ENCODE assay signal across 2 cellular contexts in genomic region chr17:63483655-63484575, GRCh38.
TF ChIP-seq lines count a peak whose summit lies in the region.

No MANE protein-coding gene starts in this region.

TF ChIP-seq in HEK293, 187 proteins besides CTCF, POLR2A, EP300 and RAD21:
- TF ChIP-seq GLIS2 (tag by site-specific recombination; IDR thresholded peaks at IDR 0.05) (0 out of 2 replicates have a peak, but pooled peaks have one; percentile 9), ZNF266 (tag by site-specific recombination; IDR thresholded peaks at IDR 0.05; ENCODE audit: low read depth) (no peak), HIC1 (tag by site-specific recombination; IDR thresholded peaks at IDR 0.05) (0 out of 2 replicates have a peak, but pooled peaks have one; percentile 17)

TF ChIP-seq in H1, 55 proteins besides CTCF, POLR2A, EP300 and RAD21:
- TF ChIP-seq SP4 (IDR thresholded peaks at IDR 0.05; ENCODE audit: low read length) (no peak), TAF7 (optimal IDR thresholded peaks at IDR 0.05; ENCODE audit: borderline replicate concordance, low read depth, low read length) (no peak), HDAC6 (IDR thresholded peaks at IDR 0.05; ENCODE audit: low read depth, low read length) (no peak), POU5F1 (IDR thresholded peaks at IDR 0.05; ENCODE audit: low read depth, low read length) (no peak), CHD1 (IDR thresholded peaks at IDR 0.05; ENCODE audit: low read depth, low read length) (no peak), CREB1 (IDR thresholded peaks at IDR 0.05) (no peak), YY1 (IDR thresholded peaks at IDR 0.05; ENCODE audit: low read depth, low read length) (no peak), SP1 (IDR thresholded peaks at IDR 0.05; ENCODE audit: low read depth, low read length) (no peak), SUZ12 (IDR thresholded peaks at IDR 0.05; ENCODE audit: low read length) (no peak), RNF2 (IDR thresholded peaks at IDR 0.05; ENCODE audit: borderline replicate concordance, low read depth, low read length, missing control alignments, poor library complexity, severe bottlenecking) (no peak)
